In genomic region chr19:38853214-38853613, GRCh38 we compare ENCODE assay signal across 8 cellular contexts. TPM values are rescaled to one million over a fixed set of nuclear protein-coding genes. Genes with fewer than 3 reads are reported as not detected.
DNase-seq lines count a peak whose midpoint lies in the region; ATAC-seq and TF ChIP-seq lines count a peak whose summit lies in the region.

No MANE protein-coding gene starts in this region.

- CTCF ChIA-PET in CD8-positive, alpha-beta memory T cell (lab: Charles Lee), result interaction anchor here (0.8 to 4.2 kb wide), 8 partner anchors 8 to 77 kb away, joined by 3 to 38 read pairs (median 6); partner anchors contain the start of genes MRPS12, RINL and SARS2

- H3K9me3 ChIP-seq in CD8-positive, alpha-beta memory T cell (ENCODE audit: low read length), result no peaks in the 10 kb centered on the region
- H3K9me3 ChIP-seq in ectodermal cell (ENCODE audit: control insufficient read depth, low read length), result no peaks in the 10 kb centered on the region
- H3K9me3 ChIP-seq in prostate gland, result no peaks in the 10 kb centered on the region

- no peak for ATAC-seq in HG02623 (IDR thresholded peaks at IDR 0.05; ENCODE audit: unreplicated experiment)

- peak overlapping the region; percentile 97 for H3K27ac ChIP-seq in CD8-positive, alpha-beta memory T cell (ENCODE audit: low read depth, low read length)
- no peak overlapping the region for H3K27ac ChIP-seq in ectodermal cell (ENCODE audit: insufficient read depth, low read depth, low read length, poor library complexity, severe bottlenecking)
- peak overlapping the region in 1 of 2 donors; percentile 98 for H3K27ac ChIP-seq in prostate gland

- intact Hi-C loops in prostate gland (cut with DNase I), result loop anchor here (5.0 kb wide), 2 partner anchors 44 to 206 kb away; partner anchors contain the start of genes ACTN4, NFKBIB and SIRT2

- H3K4me3 ChIP-seq in CD8-positive, alpha-beta memory T cell (ENCODE audit: low read length), result peak overlapping the region; percentile 89
- peak overlapping the region; percentile 76 for H3K4me3 ChIP-seq in NB4 (ENCODE audit: low read depth, low read length)
- peak overlapping the region; percentile 67 for H3K4me3 ChIP-seq in ectodermal cell (ENCODE audit: insufficient read depth, low read depth, low read length)
- no peak overlapping the region for H3K4me3 ChIP-seq in prostate gland

- H3K4me3 Mint-ChIP-seq in CD8-positive, alpha-beta memory T cell, result peak overlapping the region; percentile 87 to 96 (median 94)
- H3K4me3 Mint-ChIP-seq in osteocyte (ENCODE audit: unreplicated experiment), result peak overlapping the region; percentile 92

- 87 to 92% methylated on average over 17 of the region's 17 CpGs for WGBS in ectodermal cell, 2 experiments
- 90% methylated on average over 17 of the region's 17 CpGs for WGBS in prostate gland

- TF ChIP-seq CTCF in NB4 (IDR thresholded peaks at IDR 0.05; ENCODE audit: low read depth, low read length), result no peak
- no peak for TF ChIP-seq CTCF in osteocyte (IDR thresholded peaks at IDR 0.05)
- no peak for TF ChIP-seq CTCF in prostate gland (IDR thresholded peaks at IDR 0.05)

- H3K27ac Mint-ChIP-seq in CD8-positive, alpha-beta memory T cell, result peak overlapping the region; percentile 78 to 99 (median 96)
- H3K27ac Mint-ChIP-seq in osteocyte (ENCODE audit: unreplicated experiment), result peak overlapping the region; percentile 91

- DNase-seq in CD8-positive, alpha-beta memory T cell, result no peak
- no peak for DNase-seq in NB4 (ENCODE audit: low read depth)
- no peak for DNase-seq in osteocyte (ENCODE audit: extremely low spot score, unreplicated experiment)
- no peak for DNase-seq in prostate gland (ENCODE audit: low spot score)
- DNase-seq in stimulated activated CD4-positive, alpha-beta T cell treated with anti-CD3 and anti-CD28 coated beads, Interleukin-15, amount 100 ng/mL, for 24 hours, result no peak
- DNase-seq in activated effector memory CD4-positive, alpha-beta T cell treated with anti-CD3 and anti-CD28 coated beads, Interleukin-2, amount 50 U/mL, for 16 hours, result no peak

- H3K27me3 ChIP-seq in CD8-positive, alpha-beta memory T cell (ENCODE audit: insufficient read depth, low read length, poor library complexity, severe bottlenecking), result no peaks in the 10 kb centered on the region
- no peaks in the 10 kb centered on the region for H3K27me3 ChIP-seq in ectodermal cell (ENCODE audit: control insufficient read depth, insufficient read depth, low read length, poor library complexity, severe bottlenecking)
- no peaks in the 10 kb centered on the region for H3K27me3 ChIP-seq in prostate gland (replicated peaks; ENCODE audit: insufficient read depth)

- peaks cover 44 to 55% (median 50%) of the 10 kb centered on the region in 3 donors for H3K4me1 Mint-ChIP-seq in CD8-positive, alpha-beta memory T cell
- H3K4me1 Mint-ChIP-seq in osteocyte (ENCODE audit: unreplicated experiment), result peaks cover 31% of the 10 kb centered on the region

- H3K36me3 ChIP-seq in CD8-positive, alpha-beta memory T cell (ENCODE audit: insufficient read depth, low read length), result peaks cover 9% of the 10 kb centered on the region
- H3K36me3 ChIP-seq in ectodermal cell (ENCODE audit: control insufficient read depth, insufficient read depth, low read length) (no peaks in the 10 kb centered on the region), prostate gland (no peaks in the 10 kb centered on the region)

- no peak for TF ChIP-seq POLR2A in NB4 (IDR thresholded peaks at IDR 0.05; ENCODE audit: extremely low read depth, insufficient read length)
- no peak for TF ChIP-seq POLR2A in prostate gland (IDR thresholded peaks at IDR 0.05)

- H3K36me3 Mint-ChIP-seq in CD8-positive, alpha-beta memory T cell, result peaks cover 3 to 26% (median 5%) of the 10 kb centered on the region in 3 donors
- H3K36me3 Mint-ChIP-seq in osteocyte (ENCODE audit: unreplicated experiment), result no peaks in the 10 kb centered on the region

- peaks cover 40% of the 10 kb centered on the region for H3K4me1 ChIP-seq in CD8-positive, alpha-beta memory T cell (ENCODE audit: insufficient read depth, low read length)
- peaks cover 6% of the 10 kb centered on the region for H3K4me1 ChIP-seq in ectodermal cell (ENCODE audit: control insufficient read depth, insufficient read depth, low read length)
- peaks cover 6% of the 10 kb centered on the region for H3K4me1 ChIP-seq in prostate gland (replicated peaks)

- peaks cover 0 to 2% (median 0%) of the 10 kb centered on the region in 5 donors for H3K9me3 Mint-ChIP-seq in CD8-positive, alpha-beta memory T cell
- H3K9me3 Mint-ChIP-seq in osteocyte (ENCODE audit: unreplicated experiment), result no peaks in the 10 kb centered on the region

- H3K27me3 Mint-ChIP-seq in CD8-positive, alpha-beta memory T cell, result peaks cover 0 to 15% of the 10 kb centered on the region in 2 donors
- H3K27me3 Mint-ChIP-seq in osteocyte (ENCODE audit: unreplicated experiment), result peaks cover 2% of the 10 kb centered on the region

- POLR2A ChIA-PET in CD8-positive, alpha-beta memory T cell (lab: Charles Lee), result interaction anchor here (0.6 to 4.8 kb wide), 8 partner anchors 11 to 84 kb away, joined by 3 to 59 read pairs (median 6); partner anchors contain the start of genes ECH1, MRPS12, RINL and SARS2

RNA-seq across cellular contexts. Expression of gene HNRNPL, which starts 3.4 kb away (rescaled TPM):
- total RNA-seq in CD8-positive, alpha-beta memory T cell, result 100 to 1,000 TPM; 656 to 679 TPM
- 73.4 TPM for polyA plus RNA-seq in CD8-positive, alpha-beta memory T cell
- polyA plus RNA-seq in ectodermal cell (2013, experiment 1 of 4), result 894 TPM
- polyA plus RNA-seq in ectodermal cell (2013, experiment 2 of 4), result 733 TPM
- 568 TPM for polyA plus RNA-seq in ectodermal cell (2013, experiment 3 of 4)
- polyA plus RNA-seq in ectodermal cell (2013, experiment 4 of 4), result 599 TPM
- 262 and 277 TPM in 2 replicates for total RNA-seq in osteocyte
- 100 to 1,000 TPM; 210 to 231 TPM for total RNA-seq in prostate gland

RNA-seq across cellular contexts. Expression of gene ECH1, which starts 21.6 kb away (rescaled TPM):
- total RNA-seq in CD8-positive, alpha-beta memory T cell, result 100 to 1,000 TPM; 111 to 114 TPM
- polyA plus RNA-seq in CD8-positive, alpha-beta memory T cell, result 272 TPM
- 103 TPM for polyA plus RNA-seq in ectodermal cell (2013, experiment 1 of 4)
- polyA plus RNA-seq in ectodermal cell (2013, experiment 2 of 4), result 101 TPM
- 85.1 TPM for polyA plus RNA-seq in ectodermal cell (2013, experiment 3 of 4)
- 98.4 TPM for polyA plus RNA-seq in ectodermal cell (2013, experiment 4 of 4)
- total RNA-seq in osteocyte (83.6 and 99.1 TPM in 2 replicates), prostate gland (100 to 1,000 TPM; 129 to 158 TPM)

RNA-seq across cellular contexts. Expression of gene RINL, which starts 24.9 kb away (rescaled TPM):
- total RNA-seq in CD8-positive, alpha-beta memory T cell, result 10 to 100 TPM; 82.3 to 85.4 TPM
- 42.6 TPM for polyA plus RNA-seq in CD8-positive, alpha-beta memory T cell
- 6.9 TPM for polyA plus RNA-seq in ectodermal cell (2013, experiment 1 of 4)
- 4.8 TPM for polyA plus RNA-seq in ectodermal cell (2013, experiment 2 of 4)
- polyA plus RNA-seq in ectodermal cell (2013, experiment 3 of 4), result 3.6 TPM
- polyA plus RNA-seq in ectodermal cell (2013, experiment 4 of 4), result 4.4 TPM
- total RNA-seq in osteocyte (0.55 TPM in 1 of 2 replicates, not detected in the other), prostate gland (10 to 100 TPM in 1 of 2 donors, 1 to 10 TPM in 1; 3.1 to 10.2 TPM)

RNA-seq across cellular contexts. Expression of gene LGALS4, which starts 40.5 kb away (rescaled TPM):
- total RNA-seq in CD8-positive, alpha-beta memory T cell, result 1 to 10 TPM; 1.2 to 1.8 TPM
- polyA plus RNA-seq in CD8-positive, alpha-beta memory T cell, result 0.44 TPM
- 0.93 TPM for polyA plus RNA-seq in ectodermal cell (2013, experiment 1 of 4)
- 0.69 TPM for polyA plus RNA-seq in ectodermal cell (2013, experiment 2 of 4)
- 1.3 TPM for polyA plus RNA-seq in ectodermal cell (2013, experiment 3 of 4)
- 1.6 TPM for polyA plus RNA-seq in ectodermal cell (2013, experiment 4 of 4)
- total RNA-seq in osteocyte (0.31 TPM in 1 of 2 replicates, not detected in the other), prostate gland (1 to 10 TPM in 1 of 2 donors, under 1 TPM in 1; 0.91 to 3.7 TPM)

RNA-seq across cellular contexts. Expression of gene SIRT2, which starts 46.2 kb away (rescaled TPM):
- total RNA-seq in CD8-positive, alpha-beta memory T cell, result 10 to 100 TPM; 33.6 to 36.5 TPM
- 51.2 TPM for polyA plus RNA-seq in CD8-positive, alpha-beta memory T cell
- 20.8 TPM for polyA plus RNA-seq in ectodermal cell (2013, experiment 1 of 4)
- 21.5 TPM for polyA plus RNA-seq in ectodermal cell (2013, experiment 2 of 4)
- polyA plus RNA-seq in ectodermal cell (2013, experiment 3 of 4), result 19.0 TPM
- 21.8 TPM for polyA plus RNA-seq in ectodermal cell (2013, experiment 4 of 4)
- 70.2 and 72.4 TPM in 2 replicates for total RNA-seq in osteocyte
- total RNA-seq in prostate gland, result 10 to 100 TPM; 55.8 to 89.0 TPM

Comparison
In these comparisons a context has a peak if more than half of its experiments do, and no peak if none do; other contexts are left out.
1. H3K4me3 ChIP-seq: peak in CD8-positive, alpha-beta memory T cell (single experiment), NB4 (single experiment) and ectodermal cell (single experiment); none in prostate gland (0 of 2).
2. RNA of gene RINL, which starts 24.9 kb away (total RNA-seq): 82.3 to 85.4 TPM in CD8-positive, alpha-beta memory T cell; 3.1 to 10.2 TPM in prostate gland and 0.55 TPM in osteocyte; every median in the first group is over 4 times any median in the second.